Comparison of ENCODE assay signal across 36 cellular contexts in the genomic region with DNA sequence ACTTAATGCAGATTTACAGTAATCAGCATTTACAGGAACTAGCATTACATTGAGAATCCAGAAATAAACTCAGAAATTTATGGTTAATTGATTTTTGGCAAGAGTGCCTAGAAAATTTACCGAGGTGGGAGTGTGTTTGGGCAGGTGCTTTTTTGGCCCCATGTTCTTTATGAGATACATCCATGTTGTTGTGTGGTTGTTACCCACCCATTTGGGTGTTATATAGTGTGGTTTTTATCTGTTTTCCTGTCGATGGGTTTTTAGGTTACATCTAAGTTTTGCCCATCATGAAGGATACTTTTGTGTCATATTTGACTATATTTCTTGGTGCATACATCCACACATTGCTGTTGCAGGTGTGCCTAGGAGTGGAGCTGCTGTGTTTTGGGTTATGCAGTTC.
"Had no signal": no experiment of that assay in that cellular context is flagged by ENCODE, and none has a peak within 500 bp of the region (broad histone marks: within the 10 kb centered on the region; RNA-seq: fewer than 3 reads in every experiment).

No MANE protein-coding gene starts in this region.

- ATAC-seq: activated CD8-positive, alpha-beta T cell treated with anti-CD3 and anti-CD28 coated beads for 36 hours; activated naive CD4-positive, alpha-beta T cell treated with anti-CD3 and anti-CD28 coated beads, Interleukin-2, amount 50 U/mL, for 72 hours; activated T-cell treated with anti-CD3 and anti-CD28 coated beads, Interleukin-2, amount 50 U/mL, for 4 hours; activated T-cell treated with anti-CD3 and anti-CD28 coated beads, Interleukin-2, amount 50 U/mL, for 72 hours; activated T-helper 17 cell treated with anti-CD3 and anti-CD28 coated beads, Interleukin-2, amount 50 U/mL, for 72 hours; body of pancreas had no signal

- H3K9me3 ChIP-seq: adrenal gland, body of pancreas, breast epithelium had no signal

- H3K27ac Mint-ChIP-seq: activated B cell treated with CpG ODN at 0.5 μM for 24 hours; activated CD4-positive, alpha-beta memory T cell treated with anti-CD3 and anti-CD28 coated beads for 36 hours; activated CD4-positive, alpha-beta T cell treated with anti-CD3 and anti-CD28 coated beads, Interleukin-2, amount 10 ng/mL, durations not matched to agents 24 days and 14 days; activated CD8-positive, alpha-beta T cell treated with anti-CD3 and anti-CD28 coated beads for 36 hours; activated naive CD4-positive, alpha-beta T cell treated with anti-CD3 and anti-CD28 coated beads for 36 hours; activated naive CD4-positive, alpha-beta T cell treated with anti-CD3 and anti-CD28 coated beads, Interleukin-2, amount 50 U/mL, for 72 hours; activated naive CD8-positive, alpha-beta T cell treated with anti-CD3 and anti-CD28 coated beads for 36 hours; activated T-cell treated with anti-CD3 and anti-CD28 coated beads, Interleukin-2, amount 50 U/mL, for 72 hours; activated T-helper 1 cell treated with anti-CD3 and anti-CD28 coated beads, Interleukin-12 subunit alpha, Interleukin-12 subunit beta, Interleukin-2, Interleukin-4 antibody, amounts not matched to agents 30 ng/mL and 10 ng/mL and 1 ng/mL, durations not matched to agents 14 hours and 24 hours and 36 hours; activated T-helper 17 cell treated with anti-CD3 and anti-CD28 coated beads, Interleukin-2, amount 50 U/mL, for 72 hours; T-helper 1 cell treated with Interleukin-12 subunit alpha and Interleukin-12 subunit beta and Interleukin-4 antibody, amounts not matched to agents 30 μg/mL and 1 μg/mL, for 36 hours; T-helper 2 cell treated with Interferon-gamma antibody and Interleukin-4, amounts not matched to agents 5 μg/mL and 100 μg/mL, for 36 hours had no signal

- H3K4me1 ChIP-seq: adrenal gland, body of pancreas, breast epithelium had no signal

- H3K27ac ChIP-seq: adrenal gland, body of pancreas, brain microvascular endothelial cell, breast epithelium, VCaP had no signal

- H3K27me3 Mint-ChIP-seq: activated B cell treated with CpG ODN at 0.5 μM for 24 hours; activated CD4-positive, alpha-beta memory T cell treated with anti-CD3 and anti-CD28 coated beads for 36 hours; activated CD4-positive, alpha-beta T cell treated with anti-CD3 and anti-CD28 coated beads, Interleukin-2, amount 10 ng/mL, durations not matched to agents 24 days and 14 days; activated CD8-positive, alpha-beta T cell treated with anti-CD3 and anti-CD28 coated beads for 36 hours; activated naive CD8-positive, alpha-beta T cell treated with anti-CD3 and anti-CD28 coated beads for 36 hours; activated T-helper 17 cell treated with anti-CD3 and anti-CD28 coated beads, Interleukin-2, amount 50 U/mL, for 72 hours had no signal

- H3K4me3 ChIP-seq: adrenal gland, body of pancreas, breast epithelium had no signal

- H3K9me3 Mint-ChIP-seq: activated B cell treated with CpG ODN at 0.5 μM for 24 hours; activated CD4-positive, alpha-beta memory T cell treated with anti-CD3 and anti-CD28 coated beads for 36 hours; activated CD4-positive, alpha-beta T cell treated with anti-CD3 and anti-CD28 coated beads, Interleukin-2, amount 10 ng/mL, durations not matched to agents 24 days and 14 days; activated CD8-positive, alpha-beta T cell treated with anti-CD3 and anti-CD28 coated beads for 36 hours; activated naive CD4-positive, alpha-beta T cell treated with anti-CD3 and anti-CD28 coated beads for 36 hours; activated naive CD4-positive, alpha-beta T cell treated with anti-CD3 and anti-CD28 coated beads, Interleukin-2, amount 50 U/mL, for 72 hours; activated naive CD8-positive, alpha-beta T cell treated with anti-CD3 and anti-CD28 coated beads for 36 hours; activated T-cell treated with anti-CD3 and anti-CD28 coated beads, Interleukin-2, amount 50 U/mL, for 4 hours; activated T-cell treated with anti-CD3 and anti-CD28 coated beads, Interleukin-2, amount 50 U/mL, for 72 hours; activated T-helper 1 cell treated with anti-CD3 and anti-CD28 coated beads, Interleukin-12 subunit alpha, Interleukin-12 subunit beta, Interleukin-2, Interleukin-4 antibody, amounts not matched to agents 30 ng/mL and 10 ng/mL and 1 ng/mL, durations not matched to agents 14 hours and 24 hours and 36 hours; activated T-helper 17 cell treated with anti-CD3 and anti-CD28 coated beads, Interleukin-2, amount 50 U/mL, for 72 hours; T-helper 1 cell treated with Interleukin-12 subunit alpha and Interleukin-12 subunit beta and Interleukin-4 antibody, amounts not matched to agents 30 μg/mL and 1 μg/mL, for 36 hours; T-helper 2 cell treated with Interferon-gamma antibody and Interleukin-4, amounts not matched to agents 5 μg/mL and 100 μg/mL, for 36 hours had no signal

- H3K27me3 ChIP-seq: adrenal gland, body of pancreas, brain microvascular endothelial cell, breast epithelium had no signal

- H3K4me1 Mint-ChIP-seq: activated CD4-positive, alpha-beta T cell treated with anti-CD3 and anti-CD28 coated beads, Interleukin-2, amount 10 ng/mL, durations not matched to agents 24 days and 14 days; activated naive CD8-positive, alpha-beta T cell treated with anti-CD3 and anti-CD28 coated beads for 36 hours; activated T-helper 17 cell treated with anti-CD3 and anti-CD28 coated beads, Interleukin-2, amount 50 U/mL, for 72 hours had no signal

- H3K4me3 Mint-ChIP-seq: activated B cell treated with CpG ODN at 0.5 μM for 24 hours; activated CD4-positive, alpha-beta memory T cell treated with anti-CD3 and anti-CD28 coated beads for 36 hours; activated CD4-positive, alpha-beta T cell treated with anti-CD3 and anti-CD28 coated beads, Interleukin-2, amount 10 ng/mL, durations not matched to agents 24 days and 14 days; activated CD8-positive, alpha-beta T cell treated with anti-CD3 and anti-CD28 coated beads for 36 hours; activated naive CD4-positive, alpha-beta T cell treated with anti-CD3 and anti-CD28 coated beads for 36 hours; activated naive CD8-positive, alpha-beta T cell treated with anti-CD3 and anti-CD28 coated beads for 36 hours; activated T-cell treated with anti-CD3 and anti-CD28 coated beads, Interleukin-2, amount 50 U/mL, for 4 hours; activated T-cell treated with anti-CD3 and anti-CD28 coated beads, Interleukin-2, amount 50 U/mL, for 72 hours; activated T-helper 1 cell treated with anti-CD3 and anti-CD28 coated beads, Interleukin-12 subunit alpha, Interleukin-12 subunit beta, Interleukin-2, Interleukin-4 antibody, amounts not matched to agents 30 ng/mL and 10 ng/mL and 1 ng/mL, durations not matched to agents 14 hours and 24 hours and 36 hours; activated T-helper 17 cell treated with anti-CD3 and anti-CD28 coated beads, Interleukin-2, amount 50 U/mL, for 72 hours; T-helper 1 cell treated with Interleukin-12 subunit alpha and Interleukin-12 subunit beta and Interleukin-4 antibody, amounts not matched to agents 30 μg/mL and 1 μg/mL, for 36 hours; T-helper 2 cell treated with Interferon-gamma antibody and Interleukin-4, amounts not matched to agents 5 μg/mL and 100 μg/mL, for 36 hours had no signal

- DNase-seq: activated B cell treated with CpG ODN at 0.5 μM for 24 hours; activated CD4-positive, alpha-beta memory T cell treated with anti-CD3 and anti-CD28 coated beads for 36 hours; activated CD4-positive, alpha-beta T cell treated with anti-CD3 and anti-CD28 coated beads for 4 hours; activated CD4-positive, alpha-beta T cell treated with anti-CD3 and anti-CD28 coated beads, Interleukin-2, amount 10 ng/mL, durations not matched to agents 24 days and 14 days; activated CD4-positive, alpha-beta T cell treated with anti-CD3 and anti-CD28 coated beads, Interleukin-2, amount 50 U/mL, for 1 hour; activated CD4-positive, alpha-beta T cell treated with anti-CD3 and anti-CD28 coated beads, Interleukin-2, amount 50 U/mL, for 4 hours; activated CD4-positive, CD25-positive, alpha-beta regulatory T cell treated with anti-CD3 and anti-CD28 coated beads, Interleukin-2, amount 50 U/mL, for 72 hours; activated CD8-positive, alpha-beta memory T cell treated with anti-CD3 and anti-CD28 coated beads, Interleukin-2, amount 50 U/mL, for 4 hours; activated CD8-positive, alpha-beta T cell treated with anti-CD3 and anti-CD28 coated beads for 36 hours; activated effector memory CD4-positive, alpha-beta T cell treated with anti-CD3 and anti-CD28 coated beads, Interleukin-2, amount 50 U/mL, for 16 hours; activated gamma-delta T cell treated with Interleukin-2 at 50 U/mL for 16 hours; activated naive CD4-positive, alpha-beta T cell; activated naive CD4-positive, alpha-beta T cell treated with anti-CD3 and anti-CD28 coated beads for 36 hours; activated naive CD4-positive, alpha-beta T cell treated with anti-CD3 and anti-CD28 coated beads, Interleukin-2, amount 50 U/mL, for 16 hours; activated naive CD8-positive, alpha-beta T cell treated with anti-CD3 and anti-CD28 coated beads for 36 hours; activated T-cell treated with anti-CD3 and anti-CD28 coated beads for 4 hours; activated T-cell treated with anti-CD3 and anti-CD28 coated beads, Interleukin-2, amount 50 U/mL, for 1 hour; activated T-cell treated with anti-CD3 and anti-CD28 coated beads, Interleukin-2, amount 50 U/mL, for 4 hours; activated T-cell treated with anti-CD3 and anti-CD28 coated beads, Interleukin-2, amount 50 U/mL, for 72 hours; adrenal gland; amniotic stem cell; aorta; body of pancreas; brain microvascular endothelial cell; central memory CD4-positive, alpha-beta T cell; SW 1271; T-helper 1 cell; T-helper 2 cell; T-helper 9 cell had no signal

- H3K36me3 ChIP-seq: adrenal gland, brain microvascular endothelial cell, breast epithelium had no signal
